ENCODE assay signal across 2 cellular contexts in genomic region chr15:71669688-71670087, GRCh38.
TF ChIP-seq lines count a peak whose summit lies in the region.

No MANE protein-coding gene starts in this region.

TF ChIP-seq in IMR-90, 13 proteins besides CTCF, POLR2A, EP300 and RAD21 (continued from another document):
- TF ChIP-seq CEBPB (IDR thresholded peaks at IDR 0.05; ENCODE audit: low read depth, low read length) (no peak), MAZ (IDR thresholded peaks at IDR 0.05; ENCODE audit: borderline replicate concordance, low read depth, low read length) (no peak), NFE2L2 (IDR thresholded peaks at IDR 0.05; ENCODE audit: low read depth, low read length) (no peak), MAFK (IDR thresholded peaks at IDR 0.05; ENCODE audit: low read depth, low read length) (no peak), CHD1 (IDR thresholded peaks at IDR 0.05; ENCODE audit: low read depth, low read length) (no peak), USF2 (IDR thresholded peaks at IDR 0.05; ENCODE audit: low read depth, low read length) (no peak), FOS (IDR thresholded peaks at IDR 0.05; ENCODE audit: low read depth, low read length) (no peak)

TF ChIP-seq in SK-N-SH treated with all-trans-retinoic acid at 6 μM for 48 hours, 23 proteins besides CTCF, POLR2A, EP300 and RAD21 (continued from another document):
- TF ChIP-seq, protein P1, sequence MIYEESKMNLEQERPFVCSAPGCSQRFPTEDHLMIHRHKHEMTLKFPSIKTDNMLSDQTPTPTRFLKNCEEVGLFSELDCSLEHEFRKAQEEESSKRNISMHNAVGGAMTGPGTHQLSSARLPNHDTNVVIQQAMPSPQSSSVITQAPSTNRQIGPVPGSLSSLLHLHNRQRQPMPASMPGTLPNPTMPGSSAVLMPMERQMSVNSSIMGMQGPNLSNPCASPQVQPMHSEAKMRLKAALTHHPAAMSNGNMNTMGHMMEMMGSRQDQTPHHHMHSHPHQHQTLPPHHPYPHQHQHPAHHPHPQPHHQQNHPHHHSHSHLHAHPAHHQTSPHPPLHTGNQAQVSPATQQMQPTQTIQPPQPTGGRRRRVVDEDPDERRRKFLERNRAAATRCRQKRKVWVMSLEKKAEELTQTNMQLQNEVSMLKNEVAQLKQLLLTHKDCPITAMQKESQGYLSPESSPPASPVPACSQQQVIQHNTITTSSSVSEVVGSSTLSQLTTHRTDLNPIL (CRISPR knock-in tag; IDR thresholded peaks at IDR 0.05; ENCODE audit: low read depth): peak; percentile 40; the same call in 1 of the 2 replicates
- TF ChIP-seq TCF4 (CRISPR knock-in tag; IDR thresholded peaks at IDR 0.05; ENCODE audit: borderline replicate concordance): peak; percentile 75
- TF ChIP-seq ZNF565 (CRISPR knock-in tag; conservative IDR thresholded peaks at IDR 0.05; ENCODE audit: low read depth): no peak
- TF ChIP-seq ZC3H10 (CRISPR knock-in tag; IDR thresholded peaks at IDR 0.05): no peak
- TF ChIP-seq RARB (CRISPR knock-in tag; IDR thresholded peaks at IDR 0.05): no peak
- TF ChIP-seq, protein P2, sequence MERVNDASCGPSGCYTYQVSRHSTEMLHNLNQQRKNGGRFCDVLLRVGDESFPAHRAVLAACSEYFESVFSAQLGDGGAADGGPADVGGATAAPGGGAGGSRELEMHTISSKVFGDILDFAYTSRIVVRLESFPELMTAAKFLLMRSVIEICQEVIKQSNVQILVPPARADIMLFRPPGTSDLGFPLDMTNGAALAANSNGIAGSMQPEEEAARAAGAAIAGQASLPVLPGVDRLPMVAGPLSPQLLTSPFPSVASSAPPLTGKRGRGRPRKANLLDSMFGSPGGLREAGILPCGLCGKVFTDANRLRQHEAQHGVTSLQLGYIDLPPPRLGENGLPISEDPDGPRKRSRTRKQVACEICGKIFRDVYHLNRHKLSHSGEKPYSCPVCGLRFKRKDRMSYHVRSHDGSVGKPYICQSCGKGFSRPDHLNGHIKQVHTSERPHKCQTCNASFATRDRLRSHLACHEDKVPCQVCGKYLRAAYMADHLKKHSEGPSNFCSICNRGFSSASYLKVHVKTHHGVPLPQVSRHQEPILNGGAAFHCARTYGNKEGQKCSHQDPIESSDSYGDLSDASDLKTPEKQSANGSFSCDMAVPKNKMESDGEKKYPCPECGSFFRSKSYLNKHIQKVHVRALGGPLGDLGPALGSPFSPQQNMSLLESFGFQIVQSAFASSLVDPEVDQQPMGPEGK (CRISPR knock-in tag; IDR thresholded peaks at IDR 0.05; ENCODE audit: borderline replicate concordance): no peak
- TF ChIP-seq ISL1 (CRISPR knock-in tag; IDR thresholded peaks at IDR 0.05): peak; percentile 95
- TF ChIP-seq, protein P3, sequence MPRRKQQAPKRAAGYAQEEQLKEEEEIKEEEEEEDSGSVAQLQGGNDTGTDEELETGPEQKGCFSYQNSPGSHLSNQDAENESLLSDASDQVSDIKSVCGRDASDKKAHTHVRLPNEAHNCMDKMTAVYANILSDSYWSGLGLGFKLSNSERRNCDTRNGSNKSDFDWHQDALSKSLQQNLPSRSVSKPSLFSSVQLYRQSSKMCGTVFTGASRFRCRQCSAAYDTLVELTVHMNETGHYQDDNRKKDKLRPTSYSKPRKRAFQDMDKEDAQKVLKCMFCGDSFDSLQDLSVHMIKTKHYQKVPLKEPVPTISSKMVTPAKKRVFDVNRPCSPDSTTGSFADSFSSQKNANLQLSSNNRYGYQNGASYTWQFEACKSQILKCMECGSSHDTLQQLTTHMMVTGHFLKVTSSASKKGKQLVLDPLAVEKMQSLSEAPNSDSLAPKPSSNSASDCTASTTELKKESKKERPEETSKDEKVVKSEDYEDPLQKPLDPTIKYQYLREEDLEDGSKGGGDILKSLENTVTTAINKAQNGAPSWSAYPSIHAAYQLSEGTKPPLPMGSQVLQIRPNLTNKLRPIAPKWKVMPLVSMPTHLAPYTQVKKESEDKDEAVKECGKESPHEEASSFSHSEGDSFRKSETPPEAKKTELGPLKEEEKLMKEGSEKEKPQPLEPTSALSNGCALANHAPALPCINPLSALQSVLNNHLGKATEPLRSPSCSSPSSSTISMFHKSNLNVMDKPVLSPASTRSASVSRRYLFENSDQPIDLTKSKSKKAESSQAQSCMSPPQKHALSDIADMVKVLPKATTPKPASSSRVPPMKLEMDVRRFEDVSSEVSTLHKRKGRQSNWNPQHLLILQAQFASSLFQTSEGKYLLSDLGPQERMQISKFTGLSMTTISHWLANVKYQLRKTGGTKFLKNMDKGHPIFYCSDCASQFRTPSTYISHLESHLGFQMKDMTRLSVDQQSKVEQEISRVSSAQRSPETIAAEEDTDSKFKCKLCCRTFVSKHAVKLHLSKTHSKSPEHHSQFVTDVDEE (CRISPR knock-in tag; IDR thresholded peaks at IDR 0.05): peak; percentile 89
- no peak for TF ChIP-seq ZNF8 (CRISPR knock-in tag; IDR thresholded peaks at IDR 0.05)
- TF ChIP-seq SNAI2 (CRISPR knock-in tag; IDR thresholded peaks at IDR 0.05): peak; percentile 94; the same call in 1 of the 2 replicates
- no peak; the same call in 1 of the 2 replicates for TF ChIP-seq GLIS3 (CRISPR knock-in tag; IDR thresholded peaks at IDR 0.05)
- TF ChIP-seq ZNF70 (CRISPR knock-in tag; IDR thresholded peaks at IDR 0.05): no peak
TF ChIP-seq in SK-N-SH treated with all-trans-retinoic acid at 6 μM for 48 hours: peak in this region for 6.
